Comparison of ENCODE assay signal across 1 cellular context in the genomic region with DNA sequence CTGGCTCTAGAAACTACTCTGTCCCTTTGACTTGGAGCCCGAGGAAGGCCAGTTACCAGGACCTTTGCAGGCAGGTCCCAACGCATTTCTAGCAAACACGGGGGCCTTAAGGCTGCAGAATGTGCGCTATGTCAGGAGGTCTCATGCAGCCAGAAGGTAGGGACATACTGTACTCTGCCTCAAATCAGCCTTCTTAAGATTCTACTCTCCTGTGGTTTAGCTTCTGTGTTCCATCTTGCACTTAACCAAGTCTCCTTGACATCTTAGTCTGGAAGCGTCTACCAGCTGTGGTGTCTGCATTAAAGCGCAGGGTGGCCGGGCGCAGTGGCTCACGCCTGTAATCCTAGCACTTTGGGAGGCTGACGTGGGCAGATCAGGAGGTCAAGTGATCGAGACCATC.
TF ChIP-seq lines count a peak whose summit lies in the region.

No MANE protein-coding gene starts in this region.

TF ChIP-seq in HepG2, 621 proteins besides CTCF, POLR2A, EP300 and RAD21:
- TF ChIP-seq, protein P1, sequence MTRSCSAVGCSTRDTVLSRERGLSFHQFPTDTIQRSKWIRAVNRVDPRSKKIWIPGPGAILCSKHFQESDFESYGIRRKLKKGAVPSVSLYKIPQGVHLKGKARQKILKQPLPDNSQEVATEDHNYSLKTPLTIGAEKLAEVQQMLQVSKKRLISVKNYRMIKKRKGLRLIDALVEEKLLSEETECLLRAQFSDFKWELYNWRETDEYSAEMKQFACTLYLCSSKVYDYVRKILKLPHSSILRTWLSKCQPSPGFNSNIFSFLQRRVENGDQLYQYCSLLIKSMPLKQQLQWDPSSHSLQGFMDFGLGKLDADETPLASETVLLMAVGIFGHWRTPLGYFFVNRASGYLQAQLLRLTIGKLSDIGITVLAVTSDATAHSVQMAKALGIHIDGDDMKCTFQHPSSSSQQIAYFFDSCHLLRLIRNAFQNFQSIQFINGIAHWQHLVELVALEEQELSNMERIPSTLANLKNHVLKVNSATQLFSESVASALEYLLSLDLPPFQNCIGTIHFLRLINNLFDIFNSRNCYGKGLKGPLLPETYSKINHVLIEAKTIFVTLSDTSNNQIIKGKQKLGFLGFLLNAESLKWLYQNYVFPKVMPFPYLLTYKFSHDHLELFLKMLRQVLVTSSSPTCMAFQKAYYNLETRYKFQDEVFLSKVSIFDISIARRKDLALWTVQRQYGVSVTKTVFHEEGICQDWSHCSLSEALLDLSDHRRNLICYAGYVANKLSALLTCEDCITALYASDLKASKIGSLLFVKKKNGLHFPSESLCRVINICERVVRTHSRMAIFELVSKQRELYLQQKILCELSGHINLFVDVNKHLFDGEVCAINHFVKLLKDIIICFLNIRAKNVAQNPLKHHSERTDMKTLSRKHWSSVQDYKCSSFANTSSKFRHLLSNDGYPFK (CRISPR knock-in tag; IDR thresholded peaks at IDR 0.05; ENCODE audit: borderline replicate concordance): no peak
- no peak for TF ChIP-seq THAP7 (CRISPR knock-in tag; IDR thresholded peaks at IDR 0.05)
- no peak for TF ChIP-seq ZNF318 (CRISPR knock-in tag; IDR thresholded peaks at IDR 0.05)
- TF ChIP-seq DMTF1 (CRISPR knock-in tag; IDR thresholded peaks at IDR 0.05): no peak
- no peak for TF ChIP-seq PRDM15 (CRISPR knock-in tag; IDR thresholded peaks at IDR 0.05)
- no peak for TF ChIP-seq ZNF549 (CRISPR knock-in tag; IDR thresholded peaks at IDR 0.05)
- TF ChIP-seq, protein P2, sequence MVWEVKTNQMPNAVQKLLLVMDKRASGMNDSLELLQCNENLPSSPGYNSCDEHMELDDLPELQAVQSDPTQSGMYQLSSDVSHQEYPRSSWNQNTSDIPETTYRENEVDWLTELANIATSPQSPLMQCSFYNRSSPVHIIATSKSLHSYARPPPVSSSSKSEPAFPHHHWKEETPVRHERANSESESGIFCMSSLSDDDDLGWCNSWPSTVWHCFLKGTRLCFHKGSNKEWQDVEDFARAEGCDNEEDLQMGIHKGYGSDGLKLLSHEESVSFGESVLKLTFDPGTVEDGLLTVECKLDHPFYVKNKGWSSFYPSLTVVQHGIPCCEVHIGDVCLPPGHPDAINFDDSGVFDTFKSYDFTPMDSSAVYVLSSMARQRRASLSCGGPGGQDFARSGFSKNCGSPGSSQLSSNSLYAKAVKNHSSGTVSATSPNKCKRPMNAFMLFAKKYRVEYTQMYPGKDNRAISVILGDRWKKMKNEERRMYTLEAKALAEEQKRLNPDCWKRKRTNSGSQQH (CRISPR knock-in tag; IDR thresholded peaks at IDR 0.05; ENCODE audit: low read depth): no peak
- TF ChIP-seq RBM39 (IDR thresholded peaks at IDR 0.05; ENCODE audit: low read depth, low read length, poor library complexity, severe bottlenecking): no peak
- TF ChIP-seq DNMT3B (CRISPR knock-in tag; conservative IDR thresholded peaks at IDR 0.05): no peak
- TF ChIP-seq U2AF2 (IDR thresholded peaks at IDR 0.05; ENCODE audit: low read depth, low read length): no peak
- TF ChIP-seq ZKSCAN1 (IDR thresholded peaks at IDR 0.05; ENCODE audit: low read length): no peak
- TF ChIP-seq ZNF558 (CRISPR knock-in tag; IDR thresholded peaks at IDR 0.05; ENCODE audit: borderline replicate concordance): no peak
- no peak for TF ChIP-seq GPN1 (CRISPR knock-in tag; IDR thresholded peaks at IDR 0.05; ENCODE audit: borderline replicate concordance)
- TF ChIP-seq PAWR (CRISPR knock-in tag; IDR thresholded peaks at IDR 0.05; ENCODE audit: borderline replicate concordance): no peak
